10 cellular contexts compared by ENCODE assay signal in genomic region chr10:49080071-49080470, GRCh38. TPM values are rescaled to one million over a fixed set of nuclear protein-coding genes. Genes with fewer than 3 reads are reported as not detected.
DNase-seq lines count a peak whose midpoint lies in the region; ATAC-seq and TF ChIP-seq lines count a peak whose summit lies in the region.
"Had no signal": no experiment of that assay in that cellular context is flagged by ENCODE, and none has a peak within 500 bp of the region (broad histone marks: within the 10 kb centered on the region; RNA-seq: fewer than 3 reads in every experiment).

No MANE protein-coding gene starts in this region.

- H3K27me3 ChIP-seq in breast epithelium (no peaks in the 10 kb centered on the region), tibial nerve (no peaks in the 10 kb centered on the region)

- peaks cover 58% of the 10 kb centered on the region for H3K27me3 Mint-ChIP-seq in MCF 10A (ENCODE audit: insufficient read depth, unreplicated experiment)
- H3K27me3 Mint-ChIP-seq in activated T-helper 1 cell treated with anti-CD3 and anti-CD28 coated beads, Interleukin-12 subunit alpha, Interleukin-12 subunit beta, Interleukin-2, Interleukin-4 antibody, amounts not matched to agents 30 ng/mL and 10 ng/mL and 1 ng/mL, durations not matched to agents 14 hours and 24 hours and 36 hours (ENCODE audit: insufficient read depth) = peaks cover 5% of the 10 kb centered on the region

- H3K9me3 ChIP-seq in breast epithelium (no peaks in the 10 kb centered on the region), tibial nerve (no peaks in the 10 kb centered on the region)

- H3K4me1 Mint-ChIP-seq in MCF 10A (ENCODE audit: insufficient read depth, unreplicated experiment) = no peaks in the 10 kb centered on the region
- peaks cover 30% of the 10 kb centered on the region for H3K4me1 Mint-ChIP-seq in activated T-helper 1 cell treated with anti-CD3 and anti-CD28 coated beads, Interleukin-12 subunit alpha, Interleukin-12 subunit beta, Interleukin-2, Interleukin-4 antibody, amounts not matched to agents 30 ng/mL and 10 ng/mL and 1 ng/mL, durations not matched to agents 14 hours and 24 hours and 36 hours (ENCODE audit: low read depth)

- no TSS peak for BruUV-seq in MCF 10A (replicated peaks; lab: Mats Ljungman, UMichigan)

- TF ChIP-seq POLR2A in breast epithelium (IDR thresholded peaks at IDR 0.05) = no peak
- TF ChIP-seq POLR2A in tibial nerve (IDR thresholded peaks at IDR 0.05) = no peak

- peak; percentile 88 for TF ChIP-seq EP300 in tibial nerve (IDR thresholded peaks at IDR 0.05)

- no peak overlapping the region for H3K27ac Mint-ChIP-seq in MCF 10A (ENCODE audit: low read depth, unreplicated experiment)
- H3K27ac Mint-ChIP-seq in activated T-helper 1 cell treated with anti-CD3 and anti-CD28 coated beads, Interleukin-12 subunit alpha, Interleukin-12 subunit beta, Interleukin-2, Interleukin-4 antibody, amounts not matched to agents 30 ng/mL and 10 ng/mL and 1 ng/mL, durations not matched to agents 14 hours and 24 hours and 36 hours = peak overlapping the region; percentile 72

- WGBS in tibial nerve, 2 donors = 48 to 50% methylated on average over 1 of the region's 1 CpG

- CTCF ChIA-PET in MCF 10A (lab: Yijun Ruan, JAX) = interaction anchor here (0.6 kb wide), 1 partner anchor 33 kb away, joined by 3 read pairs; no protein-coding TSS in a partner anchor

- H3K36me3 ChIP-seq in breast epithelium (no peaks in the 10 kb centered on the region), tibial nerve (no peaks in the 10 kb centered on the region)

- DNase-seq in MCF 10A (ENCODE audit: unreplicated experiment) = peak; percentile 17
- no peak for DNase-seq in breast epithelium (ENCODE audit: low spot score in 2 of 2)
- no peak for DNase-seq in activated T-helper 1 cell treated with anti-CD3 and anti-CD28 coated beads, Interleukin-12 subunit alpha, Interleukin-12 subunit beta, Interleukin-2, Interleukin-4 antibody, amounts not matched to agents 30 ng/mL and 10 ng/mL and 1 ng/mL, durations not matched to agents 14 hours and 24 hours and 36 hours (ENCODE audit: low spot score)
- DNase-seq in left ventricle myocardium superior = peak; percentile 49
- peak in 1 of 2 donors; percentile 27 for DNase-seq in tibial nerve (ENCODE audit: low spot score in 2 of 2)
- DNase-seq in amniotic stem cell (lab: John Stamatoyannopoulos, UW) = no peak
- DNase-seq in AG08395 (ENCODE audit: low spot score) = no peak
- DNase-seq: stimulated activated CD4-positive, alpha-beta T cell treated with anti-CD3 and anti-CD28 coated beads, Interleukin-4, amount 100 ng/mL, for 1 hour had no signal

- POLR2A ChIA-PET in MCF 10A (lab: Yijun Ruan, JAX) = interaction anchor here (1.3 kb wide), 1 partner anchor 9 kb away, joined by 8 read pairs; no protein-coding TSS in a partner anchor

- intact Hi-C loops in MCF 10A (cut with micrococcal nuclease) (no loop called here), breast epithelium (cut with DNase I; ENCODE audit: low total_unique reads) (no loop called here), left ventricle myocardium superior (cut with micrococcal nuclease) (no loop called here)
- intact Hi-C loops in activated T-helper 1 cell treated with anti-CD3 and anti-CD28 coated beads, Interleukin-12 subunit alpha, Interleukin-12 subunit beta, Interleukin-2, Interleukin-4 antibody, amounts not matched to agents 30 ng/mL and 10 ng/mL and 1 ng/mL, durations not matched to agents 14 hours and 24 hours and 36 hours (cut with micrococcal nuclease) = no loop called here

- TF ChIP-seq CTCF in MCF 10A (IDR thresholded peaks at IDR 0.05; ENCODE audit: unreplicated experiment) (no peak), breast epithelium (IDR thresholded peaks at IDR 0.05) (no peak), tibial nerve (IDR thresholded peaks at IDR 0.05) (no peak)

- H3K9me3 Mint-ChIP-seq in MCF 10A (ENCODE audit: unreplicated experiment) = no peaks in the 10 kb centered on the region
- no peaks in the 10 kb centered on the region for H3K9me3 Mint-ChIP-seq in activated T-helper 1 cell treated with anti-CD3 and anti-CD28 coated beads, Interleukin-12 subunit alpha, Interleukin-12 subunit beta, Interleukin-2, Interleukin-4 antibody, amounts not matched to agents 30 ng/mL and 10 ng/mL and 1 ng/mL, durations not matched to agents 14 hours and 24 hours and 36 hours

- H3K4me1 ChIP-seq in breast epithelium (no peaks in the 10 kb centered on the region), tibial nerve (peaks cover 0 to 64% (median 28%) of the 10 kb centered on the region in 4 donors)

- H3K27ac ChIP-seq in breast epithelium (peak overlapping the region in 1 of 2 donors; percentile 58), tibial nerve (peak overlapping the region in 3 of 4 donors; percentile 12 to 45 (median 26))

- no peak overlapping the region for H3K4me3 Mint-ChIP-seq in MCF 10A (ENCODE audit: unreplicated experiment)
- no peak overlapping the region for H3K4me3 Mint-ChIP-seq in activated T-helper 1 cell treated with anti-CD3 and anti-CD28 coated beads, Interleukin-12 subunit alpha, Interleukin-12 subunit beta, Interleukin-2, Interleukin-4 antibody, amounts not matched to agents 30 ng/mL and 10 ng/mL and 1 ng/mL, durations not matched to agents 14 hours and 24 hours and 36 hours

- H3K4me3 ChIP-seq in breast epithelium (no peak overlapping the region), tibial nerve (no peak overlapping the region)

- ATAC-seq in left ventricle myocardium superior (peak; percentile 66), HG03097 (IDR thresholded peaks at IDR 0.05; ENCODE audit: low FRiP score, unreplicated experiment) (no peak)

- H3K36me3 Mint-ChIP-seq in MCF 10A (ENCODE audit: insufficient read depth, unreplicated experiment) = no peaks in the 10 kb centered on the region
- H3K36me3 Mint-ChIP-seq in activated T-helper 1 cell treated with anti-CD3 and anti-CD28 coated beads, Interleukin-12 subunit alpha, Interleukin-12 subunit beta, Interleukin-2, Interleukin-4 antibody, amounts not matched to agents 30 ng/mL and 10 ng/mL and 1 ng/mL, durations not matched to agents 14 hours and 24 hours and 36 hours (ENCODE audit: low read depth) = no peaks in the 10 kb centered on the region

RNA-seq across cellular contexts. Expression of gene VSTM4, which starts 35.3 kb away (rescaled TPM):
- total RNA-seq in MCF 10A (2022) = not detected in 2 replicates
- 10 to 100 TPM in 1 of 3 donors, 1 to 10 TPM in 2; 8.5 to 17.3 (median 9.5) TPM for total RNA-seq in breast epithelium
- total RNA-seq in activated T-helper 1 cell treated with anti-CD3 and anti-CD28 coated beads, Interleukin-12 subunit alpha, Interleukin-12 subunit beta, Interleukin-2, Interleukin-4 antibody, amounts not matched to agents 30 ng/mL and 10 ng/mL and 1 ng/mL, durations not matched to agents 14 hours and 24 hours and 36 hours = 0.20 and 0.23 TPM in 2 replicates
- total RNA-seq in left ventricle myocardium superior = 12.2 TPM
- 10 to 100 TPM in 3 of 4 donors, 1 to 10 TPM in 1; 9.8 to 18.2 (median 12.8) TPM for total RNA-seq in tibial nerve

RNA-seq across cellular contexts. Expression of gene FAM170B, which starts 53.8 kb away (rescaled TPM):
- not detected in 2 replicates for total RNA-seq in MCF 10A (2022)
- total RNA-seq in breast epithelium = not detected
- total RNA-seq in activated T-helper 1 cell treated with anti-CD3 and anti-CD28 coated beads, Interleukin-12 subunit alpha, Interleukin-12 subunit beta, Interleukin-2, Interleukin-4 antibody, amounts not matched to agents 30 ng/mL and 10 ng/mL and 1 ng/mL, durations not matched to agents 14 hours and 24 hours and 36 hours = not detected in 2 replicates
- total RNA-seq in left ventricle myocardium superior = not detected
- total RNA-seq in tibial nerve = under 1 TPM in 1 of 4 donors, not detected in 3; 0.63 TPM
- total RNA-seq: mucosa of gallbladder had no signal

Comparison
In these comparisons a context has a peak if more than half of its experiments do, and no peak if none do; other contexts are left out.
1. DNase-seq: peak in MCF 10A (single experiment) and left ventricle myocardium superior (single experiment); none in breast epithelium (0 of 2), activated T-helper 1 cell treated with anti-CD3 and anti-CD28 coated beads, Interleukin-12 subunit alpha, Interleukin-12 subunit beta, Interleukin-2, Interleukin-4 antibody, amounts not matched to agents 30 ng/mL and 10 ng/mL and 1 ng/mL, durations not matched to agents 14 hours and 24 hours and 36 hours (single experiment), amniotic stem cell (single experiment) and AG08395 (single experiment).